ENCODE assay signal across 1 cellular context in the genomic region with DNA sequence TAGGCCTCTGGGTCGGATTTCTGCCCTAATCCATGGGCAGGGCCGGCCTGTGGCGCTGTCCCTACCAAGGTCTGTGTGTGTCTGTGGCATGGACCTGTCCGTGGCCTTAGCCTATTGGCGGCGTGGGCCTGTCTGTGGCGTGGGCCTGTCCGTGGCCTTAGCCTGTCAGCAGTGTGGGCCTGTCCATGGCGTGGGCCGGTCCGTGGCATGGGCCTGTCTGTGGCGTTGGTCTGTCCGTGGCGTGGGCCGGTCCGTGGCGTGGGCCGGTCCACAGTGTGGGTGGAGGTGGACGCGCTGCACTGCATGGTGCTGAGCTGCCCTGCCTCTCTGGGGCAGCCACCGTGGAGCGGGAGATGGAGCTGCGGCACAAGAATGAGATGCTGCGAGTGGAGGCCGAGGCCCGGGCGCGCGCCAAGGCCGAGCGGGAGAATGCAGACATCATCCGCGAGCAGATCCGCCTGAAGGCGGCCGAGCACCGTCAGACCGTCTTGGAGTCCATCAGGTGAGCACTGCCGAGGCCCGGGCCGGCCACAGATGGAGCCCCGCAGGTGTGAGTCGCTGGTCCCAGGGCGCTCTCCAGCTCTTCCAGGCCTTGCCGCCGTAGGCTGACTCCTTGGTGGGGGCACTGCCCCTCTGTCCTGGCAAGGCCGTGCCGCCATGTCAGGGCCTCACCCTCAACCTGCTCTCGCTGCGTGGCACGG. TPM values are rescaled to one million over a fixed set of nuclear protein-coding genes. Genes with fewer than 3 reads are reported as not detected.
"Had no signal": no experiment of that assay in that cellular context is flagged by ENCODE, and none has a peak within 500 bp of the region (broad histone marks: within the 10 kb centered on the region; RNA-seq: fewer than 3 reads in every experiment).

No MANE protein-coding gene starts in this region.

RNA-seq across cellular contexts. Expression of gene TMEM240, which starts 20.5 kb away (rescaled TPM):
- polyA plus RNA-seq: IgD-negative memory B cell had no signal
